18 cellular contexts compared by ENCODE assay signal in the genomic region with DNA sequence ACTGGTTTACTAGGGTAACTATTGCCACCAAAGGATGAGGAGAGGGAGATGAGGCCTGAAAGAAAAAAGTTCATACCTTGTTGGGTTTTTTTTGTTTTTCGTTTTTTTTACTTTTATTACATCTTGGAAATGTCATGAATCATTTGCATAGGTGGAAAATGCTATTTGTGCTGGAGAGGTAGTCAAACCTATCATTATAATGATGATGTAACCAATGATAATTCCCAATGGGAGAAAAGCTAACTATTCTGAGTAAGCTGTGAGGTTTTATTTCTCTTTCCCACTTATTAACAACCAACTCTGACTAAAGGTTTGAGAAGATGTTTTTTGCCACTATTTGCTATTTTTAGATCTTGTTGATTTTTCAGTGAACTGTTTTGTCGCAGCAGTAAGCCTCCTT. TPM values are rescaled to one million over a fixed set of nuclear protein-coding genes. Genes with fewer than 3 reads are reported as not detected.
A peak's percentile ranks its signal among the peaks of the same experiment; 100 is the strongest.
DNase-seq lines count a peak whose midpoint lies in the region; ATAC-seq, FAIRE-seq and TF ChIP-seq lines count a peak whose summit lies in the region.
"Had no signal": no experiment of that assay in that cellular context is flagged by ENCODE, and none has a peak within 500 bp of the region (broad histone marks: within the 10 kb centered on the region; RNA-seq: fewer than 3 reads in every experiment).

No MANE protein-coding gene starts in this region.

- no peaks in the 10 kb centered on the region for H3K27me3 Mint-ChIP-seq in activated naive CD8-positive, alpha-beta T cell
- H3K27me3 Mint-ChIP-seq in activated naive CD8-positive, alpha-beta T cell treated with anti-CD3 and anti-CD28 coated beads, Interleukin-2, amount 50 U/mL, for 24 hours = no peaks in the 10 kb centered on the region
- no peaks in the 10 kb centered on the region for H3K27me3 Mint-ChIP-seq in CD8-positive, alpha-beta memory T cell
- H3K27me3 Mint-ChIP-seq in astrocyte (ENCODE audit: low read depth, unreplicated experiment) = no peaks in the 10 kb centered on the region

- no peak overlapping the region for H3K4me3 ChIP-seq in CD8-positive, alpha-beta memory T cell (ENCODE audit: low read length)
- H3K4me3 ChIP-seq in astrocyte (ENCODE audit: insufficient read depth, low read depth, low read length) = no peak overlapping the region
- no peak overlapping the region for H3K4me3 ChIP-seq in osteoblast (ENCODE audit: insufficient read depth, low read length)

- no peak overlapping the region for H3K4me2 ChIP-seq in astrocyte (ENCODE audit: low read length)
- H3K4me2 ChIP-seq in osteoblast (ENCODE audit: insufficient read depth, low read length) = no peak overlapping the region

- no peaks in the 10 kb centered on the region for H3K9me3 Mint-ChIP-seq in activated naive CD8-positive, alpha-beta T cell (ENCODE audit: low read depth)
- H3K9me3 Mint-ChIP-seq in activated naive CD8-positive, alpha-beta T cell treated with anti-CD3 and anti-CD28 coated beads, Interleukin-2, amount 50 U/mL, for 24 hours = peaks cover 3% of the 10 kb centered on the region
- H3K9me3 Mint-ChIP-seq in CD8-positive, alpha-beta memory T cell = no peaks in the 10 kb centered on the region
- H3K9me3 Mint-ChIP-seq in astrocyte (ENCODE audit: unreplicated experiment) = no peaks in the 10 kb centered on the region
- H3K9me3 Mint-ChIP-seq: H9 had no signal

- H3K36me3 Mint-ChIP-seq in activated naive CD8-positive, alpha-beta T cell = peaks cover 10% of the 10 kb centered on the region
- H3K36me3 Mint-ChIP-seq in activated naive CD8-positive, alpha-beta T cell treated with anti-CD3 and anti-CD28 coated beads, Interleukin-2, amount 50 U/mL, for 24 hours (ENCODE audit: low read depth) = peaks cover 32% of the 10 kb centered on the region
- peaks cover 6 to 69% (median 16%) of the 10 kb centered on the region in 3 donors for H3K36me3 Mint-ChIP-seq in CD8-positive, alpha-beta memory T cell
- H3K36me3 Mint-ChIP-seq in astrocyte (ENCODE audit: low read depth, unreplicated experiment) = peaks cover 7% of the 10 kb centered on the region

- FAIRE-seq in astrocyte (lab: Jason Lieb, UNC) = no peak
- FAIRE-seq: RCC 7860 had no signal

- H3K27ac Mint-ChIP-seq in activated naive CD8-positive, alpha-beta T cell = peak overlapping the region; percentile 41
- H3K27ac Mint-ChIP-seq in activated naive CD8-positive, alpha-beta T cell treated with anti-CD3 and anti-CD28 coated beads, Interleukin-2, amount 50 U/mL, for 24 hours = no peak overlapping the region
- peak overlapping the region in 5 of 8 donors; percentile 26 to 89 (median 42) for H3K27ac Mint-ChIP-seq in CD8-positive, alpha-beta memory T cell
- H3K27ac Mint-ChIP-seq in astrocyte (ENCODE audit: unreplicated experiment) = peak overlapping the region; percentile 67
- H3K27ac Mint-ChIP-seq: H9 had no signal

- H3K4me1 Mint-ChIP-seq in activated naive CD8-positive, alpha-beta T cell (ENCODE audit: low read depth) = peaks cover 4% of the 10 kb centered on the region
- H3K4me1 Mint-ChIP-seq in activated naive CD8-positive, alpha-beta T cell treated with anti-CD3 and anti-CD28 coated beads, Interleukin-2, amount 50 U/mL, for 24 hours = no peaks in the 10 kb centered on the region
- peaks cover 5 to 16% (median 5%) of the 10 kb centered on the region in 3 donors for H3K4me1 Mint-ChIP-seq in CD8-positive, alpha-beta memory T cell
- peaks cover 2% of the 10 kb centered on the region for H3K4me1 Mint-ChIP-seq in astrocyte (ENCODE audit: low read depth, unreplicated experiment)
- H3K4me1 Mint-ChIP-seq: H9 had no signal

- H4K20me1 ChIP-seq in astrocyte (ENCODE audit: insufficient read depth, low read length) (peaks cover 7% of the 10 kb centered on the region), osteoblast (ENCODE audit: insufficient read depth, low read length) (peaks cover 8% of the 10 kb centered on the region)

- CTCF ChIA-PET in CD8-positive, alpha-beta memory T cell (lab: Charles Lee) = interaction anchor here (0.9 to 1.8 kb wide), 2 partner anchors 29 to 307 kb away, joined by 3 to 7 read pairs; partner anchors contain the start of gene SH3GLB1

- POLR2A ChIA-PET in CD8-positive, alpha-beta memory T cell (lab: Charles Lee) = no interaction called here

- H2AFZ ChIP-seq in astrocyte (ENCODE audit: low read depth, low read length) (no peak overlapping the region), osteoblast (ENCODE audit: low read length) (no peak overlapping the region)

- H3K4me1 ChIP-seq in CD8-positive, alpha-beta memory T cell (ENCODE audit: insufficient read depth, low read length) = no peaks in the 10 kb centered on the region
- no peaks in the 10 kb centered on the region for H3K4me1 ChIP-seq in astrocyte (ENCODE audit: insufficient read depth, low read length)
- peaks cover 4% of the 10 kb centered on the region for H3K4me1 ChIP-seq in osteoblast (ENCODE audit: insufficient read depth, low read length)
- H3K4me1 ChIP-seq: BE2C had no signal

- H3K9me3 ChIP-seq in CD8-positive, alpha-beta memory T cell (ENCODE audit: low read length) = no peaks in the 10 kb centered on the region
- no peaks in the 10 kb centered on the region for H3K9me3 ChIP-seq in astrocyte (ENCODE audit: insufficient read depth, low read depth, low read length)
- no peaks in the 10 kb centered on the region for H3K9me3 ChIP-seq in osteoblast (ENCODE audit: low read depth, low read length)
- H3K9me3 ChIP-seq: BE2C had no signal

- H3K27me3 ChIP-seq in CD8-positive, alpha-beta memory T cell (ENCODE audit: insufficient read depth, low read length, poor library complexity, severe bottlenecking) = no peaks in the 10 kb centered on the region
- H3K27me3 ChIP-seq in astrocyte (ENCODE audit: insufficient read depth, low read length) (no peaks in the 10 kb centered on the region), osteoblast (ENCODE audit: insufficient read depth, low read length) (no peaks in the 10 kb centered on the region)
- H3K27me3 ChIP-seq: BE2C had no signal

- no peak overlapping the region for H3K27ac ChIP-seq in CD8-positive, alpha-beta memory T cell (ENCODE audit: low read depth, low read length)
- H3K27ac ChIP-seq in astrocyte (ENCODE audit: low read depth, low read length) = no peak overlapping the region
- H3K27ac ChIP-seq in osteoblast (ENCODE audit: low read depth, low read length) = peak overlapping the region; percentile 59

- peaks cover 17% of the 10 kb centered on the region for H3K36me3 ChIP-seq in CD8-positive, alpha-beta memory T cell (ENCODE audit: insufficient read depth, low read length)
- H3K36me3 ChIP-seq in astrocyte (ENCODE audit: insufficient read depth, low read length) (peaks cover 41% of the 10 kb centered on the region), osteoblast (ENCODE audit: insufficient read depth, low read length) (peaks cover 69% of the 10 kb centered on the region)

- H3K4me3 Mint-ChIP-seq in activated naive CD8-positive, alpha-beta T cell = no peak overlapping the region
- no peak overlapping the region for H3K4me3 Mint-ChIP-seq in activated naive CD8-positive, alpha-beta T cell treated with anti-CD3 and anti-CD28 coated beads, Interleukin-2, amount 50 U/mL, for 24 hours
- no peak overlapping the region for H3K4me3 Mint-ChIP-seq in CD8-positive, alpha-beta memory T cell
- H3K4me3 Mint-ChIP-seq in astrocyte (ENCODE audit: unreplicated experiment) = no peak overlapping the region
- H3K4me3 Mint-ChIP-seq: H9 had no signal

- ATAC-seq in activated naive CD8-positive, alpha-beta T cell treated with anti-CD3 and anti-CD28 coated beads, Interleukin-2, amount 50 U/mL, for 24 hours = no peak
- ATAC-seq in GM19397 (IDR thresholded peaks at IDR 0.05; ENCODE audit: unreplicated experiment) = no peak

- H3K79me2 ChIP-seq in astrocyte (ENCODE audit: insufficient read depth, low read length) (no peaks in the 10 kb centered on the region), osteoblast (ENCODE audit: insufficient read depth, low read length) (peaks cover 11% of the 10 kb centered on the region)

- no peak overlapping the region for H3K9ac ChIP-seq in astrocyte (ENCODE audit: low read length)

- no peak for DNase-seq in activated naive CD8-positive, alpha-beta T cell treated with anti-CD3 and anti-CD28 coated beads, Interleukin-2, amount 50 U/mL, for 24 hours
- no peak for DNase-seq in CD8-positive, alpha-beta memory T cell
- DNase-seq in astrocyte (ENCODE audit: low read depth) (no peak), osteoblast (ENCODE audit: insufficient read length, low spot score, missing footprints) (peak; percentile 58), amniotic stem cell (lab: John Stamatoyannopoulos, UW) (no peak)
- DNase-seq in stimulated activated CD4-positive, alpha-beta T cell treated with anti-CD3 and anti-CD28 coated beads, Interleukin-1b, Interleukin-23, amount 100 ng/mL, for 48 hours = no peak
- DNase-seq: BE2C, H9, MM.1S, NCI-H1105 treated with DMSO at 0.1 percent for 48 hours, NCI-H1930, NCI-H2171, NCI-H446 treated with DMSO at 0.1 percent for 48 hours, NCI-H82, SHP77 had no signal

- TF ChIP-seq CTCF in astrocyte (IDR thresholded peaks at IDR 0.05; ENCODE audit: insufficient read depth, low read depth, low read length) (no peak), osteoblast (IDR thresholded peaks at IDR 0.05; ENCODE audit: extremely low read depth, low read depth, low read length) (no peak)

RNA-seq across cellular contexts. Expression of gene SH3GLB1, which starts 29.0 kb away (rescaled TPM):
- 10 to 100 TPM; 66.3 to 69.7 TPM for total RNA-seq in CD8-positive, alpha-beta memory T cell
- polyA plus RNA-seq in CD8-positive, alpha-beta memory T cell = 48.6 TPM
- total RNA-seq in astrocyte (138 and 147 TPM in 2 replicates), osteoblast (53.9 and 62.8 TPM in 2 replicates)
